Comparison of ENCODE assay signal across 8 cellular contexts in genomic region chr17:14301279-14301760, GRCh38. TPM values are rescaled to one million over a fixed set of nuclear protein-coding genes. Genes with fewer than 3 reads are reported as not detected.
A peak's percentile ranks its signal among the peaks of the same experiment; 100 is the strongest.
DNase-seq lines count a peak whose midpoint lies in the region; ATAC-seq and TF ChIP-seq lines count a peak whose summit lies in the region.

No MANE protein-coding gene starts in this region.

- H3K27ac Mint-ChIP-seq in activated naive CD8-positive, alpha-beta T cell treated with anti-CD3 and anti-CD28 coated beads for 36 hours: peak overlapping the region; percentile 89

- ATAC-seq in GM19035 (IDR thresholded peaks at IDR 0.05; ENCODE audit: unreplicated experiment): peak; percentile 3

- BruUV-seq in A673 (replicated peaks; lab: Mats Ljungman, UMichigan): no TSS peak

- peak overlapping the region; percentile 40 for H3K4me3 ChIP-seq in A673 (ENCODE audit: low read depth, low read length, poor library complexity, severe bottlenecking)

- H3K9me3 Mint-ChIP-seq in activated naive CD8-positive, alpha-beta T cell treated with anti-CD3 and anti-CD28 coated beads for 36 hours: no peaks in the 10 kb centered on the region

- H3K36me3 Mint-ChIP-seq in activated naive CD8-positive, alpha-beta T cell treated with anti-CD3 and anti-CD28 coated beads for 36 hours: peaks cover 8% of the 10 kb centered on the region

- H3K27me3 Mint-ChIP-seq in activated naive CD8-positive, alpha-beta T cell treated with anti-CD3 and anti-CD28 coated beads for 36 hours: peaks cover 31% of the 10 kb centered on the region

- H3K27ac ChIP-seq in A673 (ENCODE audit: low read depth, low read length, poor library complexity, severe bottlenecking): no peak overlapping the region

- no peaks in the 10 kb centered on the region for H3K9me3 ChIP-seq in A673 (ENCODE audit: low read depth, low read length, poor library complexity, severe bottlenecking)

- H3K36me3 ChIP-seq in A673 (ENCODE audit: insufficient read depth, low read length, poor library complexity, severe bottlenecking): no peaks in the 10 kb centered on the region

- DNase-seq in A673 (ENCODE audit: low spot score) (no peak), LoVo (ENCODE audit: low spot score) (peak; percentile 46), islet precursor cell (peak; percentile 66), glomerular visceral epithelial cell (ENCODE audit: extremely low spot score) (no peak), 8988T (no peak)
- DNase-seq in activated naive CD8-positive, alpha-beta T cell treated with anti-CD3 and anti-CD28 coated beads for 36 hours: no peak
- DNase-seq in stimulated activated naive CD4-positive, alpha-beta T cell (lab: John Stamatoyannopoulos, UW): peak in 4 of 6 experiments; percentile 40 to 92 (median 66)

- peaks cover 60% of the 10 kb centered on the region for H3K4me1 Mint-ChIP-seq in activated naive CD8-positive, alpha-beta T cell treated with anti-CD3 and anti-CD28 coated beads for 36 hours

- intact Hi-C loops in A673 (cut with micrococcal nuclease; ENCODE audit: unreplicated experiment): loop anchor here (5.0 to 10.0 kb wide), 2 partner anchors 287 to 964 kb away; no protein-coding TSS in a partner anchor

- peaks cover 20% of the 10 kb centered on the region for H3K4me1 ChIP-seq in A673 (ENCODE audit: insufficient read depth, low read length, poor library complexity, severe bottlenecking)

- CTCF ChIA-PET in A673 (lab: Charles Lee): interaction anchor here (1.0 kb wide), 1 partner anchor 706 kb away, joined by 3 read pairs; no protein-coding TSS in a partner anchor

- TF ChIP-seq CTCF in A673 (conservative IDR thresholded peaks at IDR 0.05; ENCODE audit: low read depth, low read length): peak; percentile 29; the same call in 1 of the 2 replicates

- H3K4me3 Mint-ChIP-seq in activated naive CD8-positive, alpha-beta T cell treated with anti-CD3 and anti-CD28 coated beads for 36 hours: peak overlapping the region; percentile 88

- H3K27me3 ChIP-seq in A673 (replicated peaks; ENCODE audit: insufficient read depth, low read depth, low read length, poor library complexity): peaks cover 100% of the 10 kb centered on the region

- POLR2A ChIA-PET in A673 (lab: Charles Lee; ENCODE audit: low non-redundant PET): no interaction called here

RNA-seq across cellular contexts. Expression of gene HS3ST3B1, which starts 0.4 kb away (rescaled TPM):
- not detected in 2 replicates for total RNA-seq in A673 (2021)
- 1 to 10 TPM; 5.8 to 5.9 TPM for total RNA-seq in activated naive CD8-positive, alpha-beta T cell treated with anti-CD3 and anti-CD28 coated beads for 36 hours

Comparison
In these comparisons a context has a peak if more than half of its experiments do, and no peak if none do; other contexts are left out.
1. DNase-seq: peak in LoVo (single experiment), islet precursor cell (single experiment) and stimulated activated naive CD4-positive, alpha-beta T cell (4 of 6); none in A673 (single experiment), activated naive CD8-positive, alpha-beta T cell treated with anti-CD3 and anti-CD28 coated beads for 36 hours (single experiment), glomerular visceral epithelial cell (single experiment) and 8988T (single experiment).